ENCODE assay signal across 1 cellular context in the genomic region with DNA sequence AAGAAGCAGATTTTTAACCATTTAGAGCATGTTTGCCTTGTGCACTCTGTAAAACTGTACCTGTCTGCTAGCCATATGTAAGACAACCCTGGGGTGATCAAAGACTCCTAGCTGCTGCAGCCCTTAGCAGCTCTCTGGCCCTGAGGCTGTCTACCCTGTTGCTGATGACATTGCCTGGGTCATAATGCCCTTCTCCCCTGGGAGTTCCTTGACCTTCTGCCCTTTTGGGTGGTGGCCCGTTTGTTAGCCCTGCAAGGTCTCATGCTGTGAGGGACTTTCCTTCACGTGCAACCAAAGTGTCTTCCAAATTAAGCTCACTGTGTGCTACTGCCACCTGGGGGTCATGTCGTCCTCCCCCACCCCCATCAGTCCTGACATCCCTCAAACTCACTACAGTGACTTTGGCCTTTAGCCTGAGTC.
A peak's percentile ranks its signal among the peaks of the same experiment; 100 is the strongest.
TF ChIP-seq lines count a peak whose summit lies in the region.

No MANE protein-coding gene starts in this region.

TF ChIP-seq in GM12878, 131 proteins besides CTCF, POLR2A, EP300 and RAD21 (continued from another document):
- TF ChIP-seq, protein P1, sequence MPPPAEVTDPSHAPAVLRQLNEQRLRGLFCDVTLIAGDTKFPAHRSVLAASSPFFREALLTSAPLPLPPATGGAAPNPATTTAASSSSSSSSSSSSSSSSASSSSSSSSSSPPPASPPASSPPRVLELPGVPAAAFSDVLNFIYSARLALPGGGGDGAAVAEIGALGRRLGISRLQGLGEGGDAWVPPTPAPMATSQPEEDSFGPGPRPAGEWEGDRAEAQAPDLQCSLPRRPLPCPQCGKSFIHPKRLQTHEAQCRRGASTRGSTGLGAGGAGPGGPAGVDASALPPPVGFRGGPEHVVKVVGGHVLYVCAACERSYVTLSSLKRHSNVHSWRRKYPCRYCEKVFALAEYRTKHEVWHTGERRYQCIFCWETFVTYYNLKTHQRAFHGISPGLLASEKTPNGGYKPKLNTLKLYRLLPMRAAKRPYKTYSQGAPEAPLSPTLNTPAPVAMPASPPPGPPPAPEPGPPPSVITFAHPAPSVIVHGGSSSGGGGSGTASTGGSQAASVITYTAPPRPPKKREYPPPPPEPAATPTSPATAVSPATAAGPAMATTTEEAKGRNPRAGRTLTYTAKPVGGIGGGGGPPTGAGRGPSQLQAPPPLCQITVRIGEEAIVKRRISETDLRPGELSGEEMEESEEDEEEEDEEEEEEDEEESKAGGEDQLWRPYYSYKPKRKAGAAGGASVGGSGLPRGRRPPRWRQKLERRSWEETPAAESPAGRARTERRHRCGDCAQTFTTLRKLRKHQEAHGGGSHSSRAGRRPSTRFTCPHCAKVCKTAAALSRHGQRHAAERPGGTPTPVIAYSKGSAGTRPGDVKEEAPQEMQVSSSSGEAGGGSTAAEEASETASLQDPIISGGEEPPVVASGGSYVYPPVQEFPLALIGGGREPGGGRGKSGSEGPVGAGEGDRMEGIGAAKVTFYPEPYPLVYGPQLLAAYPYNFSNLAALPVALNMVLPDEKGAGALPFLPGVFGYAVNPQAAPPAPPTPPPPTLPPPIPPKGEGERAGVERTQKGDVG (CRISPR knock-in tag; IDR thresholded peaks at IDR 0.05): no peak
- TF ChIP-seq HDGF (IDR thresholded peaks at IDR 0.05) (no peak), NFXL1 (IDR thresholded peaks at IDR 0.05; ENCODE audit: borderline replicate concordance) (no peak), SUZ12 (IDR thresholded peaks at IDR 0.05; ENCODE audit: unreplicated experiment) (no peak), CHD1 (IDR thresholded peaks at IDR 0.05; ENCODE audit: low read depth, low read length) (no peak), NR2F1 (conservative IDR thresholded peaks at IDR 0.05) (peak; percentile 82), ETV6 (conservative IDR thresholded peaks at IDR 0.05 in 1 of 2, IDR thresholded peaks at IDR 0.05 in 1 of 2; ENCODE audit: borderline replicate concordance in 1 of 2, low read depth in 1 of 2) (no peak), YY1 (IDR thresholded peaks at IDR 0.05; ENCODE audit: low read depth, low read length) (no peak), POLR2AphosphoS2 (IDR thresholded peaks at IDR 0.05; ENCODE audit: low read depth, low read length) (no peak), BHLHE40 (IDR thresholded peaks at IDR 0.05; ENCODE audit: borderline replicate concordance in 1 of 2, low read depth in 2 of 2, low read length in 1 of 2) (peak; percentile 59 to 79; a peak in 3 of 4 replicates), BCL11A (IDR thresholded peaks at IDR 0.05; ENCODE audit: low read depth, low read length) (no peak)
- TF ChIP-seq, protein P2, sequence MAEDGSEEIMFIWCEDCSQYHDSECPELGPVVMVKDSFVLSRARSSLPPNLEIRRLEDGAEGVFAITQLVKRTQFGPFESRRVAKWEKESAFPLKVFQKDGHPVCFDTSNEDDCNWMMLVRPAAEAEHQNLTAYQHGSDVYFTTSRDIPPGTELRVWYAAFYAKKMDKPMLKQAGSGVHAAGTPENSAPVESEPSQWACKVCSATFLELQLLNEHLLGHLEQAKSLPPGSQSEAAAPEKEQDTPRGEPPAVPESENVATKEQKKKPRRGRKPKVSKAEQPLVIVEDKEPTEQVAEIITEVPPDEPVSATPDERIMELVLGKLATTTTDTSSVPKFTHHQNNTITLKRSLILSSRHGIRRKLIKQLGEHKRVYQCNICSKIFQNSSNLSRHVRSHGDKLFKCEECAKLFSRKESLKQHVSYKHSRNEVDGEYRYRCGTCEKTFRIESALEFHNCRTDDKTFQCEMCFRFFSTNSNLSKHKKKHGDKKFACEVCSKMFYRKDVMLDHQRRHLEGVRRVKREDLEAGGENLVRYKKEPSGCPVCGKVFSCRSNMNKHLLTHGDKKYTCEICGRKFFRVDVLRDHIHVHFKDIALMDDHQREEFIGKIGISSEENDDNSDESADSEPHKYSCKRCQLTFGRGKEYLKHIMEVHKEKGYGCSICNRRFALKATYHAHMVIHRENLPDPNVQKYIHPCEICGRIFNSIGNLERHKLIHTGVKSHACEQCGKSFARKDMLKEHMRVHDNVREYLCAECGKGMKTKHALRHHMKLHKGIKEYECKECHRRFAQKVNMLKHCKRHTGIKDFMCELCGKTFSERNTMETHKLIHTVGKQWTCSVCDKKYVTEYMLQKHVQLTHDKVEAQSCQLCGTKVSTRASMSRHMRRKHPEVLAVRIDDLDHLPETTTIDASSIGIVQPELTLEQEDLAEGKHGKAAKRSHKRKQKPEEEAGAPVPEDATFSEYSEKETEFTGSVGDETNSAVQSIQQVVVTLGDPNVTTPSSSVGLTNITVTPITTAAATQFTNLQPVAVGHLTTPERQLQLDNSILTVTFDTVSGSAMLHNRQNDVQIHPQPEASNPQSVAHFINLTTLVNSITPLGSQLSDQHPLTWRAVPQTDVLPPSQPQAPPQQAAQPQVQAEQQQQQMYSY (CRISPR knock-in tag; IDR thresholded peaks at IDR 0.05): no peak
- TF ChIP-seq, protein P3, sequence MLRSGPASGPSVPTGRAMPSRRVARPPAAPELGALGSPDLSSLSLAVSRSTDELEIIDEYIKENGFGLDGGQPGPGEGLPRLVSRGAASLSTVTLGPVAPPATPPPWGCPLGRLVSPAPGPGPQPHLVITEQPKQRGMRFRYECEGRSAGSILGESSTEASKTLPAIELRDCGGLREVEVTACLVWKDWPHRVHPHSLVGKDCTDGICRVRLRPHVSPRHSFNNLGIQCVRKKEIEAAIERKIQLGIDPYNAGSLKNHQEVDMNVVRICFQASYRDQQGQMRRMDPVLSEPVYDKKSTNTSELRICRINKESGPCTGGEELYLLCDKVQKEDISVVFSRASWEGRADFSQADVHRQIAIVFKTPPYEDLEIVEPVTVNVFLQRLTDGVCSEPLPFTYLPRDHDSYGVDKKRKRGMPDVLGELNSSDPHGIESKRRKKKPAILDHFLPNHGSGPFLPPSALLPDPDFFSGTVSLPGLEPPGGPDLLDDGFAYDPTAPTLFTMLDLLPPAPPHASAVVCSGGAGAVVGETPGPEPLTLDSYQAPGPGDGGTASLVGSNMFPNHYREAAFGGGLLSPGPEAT (IDR thresholded peaks at IDR 0.05; ENCODE audit: low read depth): peak; percentile 34; the same call in 1 of the 2 replicates
